ENCODE assay signal across 23 cellular contexts in the genomic region with DNA sequence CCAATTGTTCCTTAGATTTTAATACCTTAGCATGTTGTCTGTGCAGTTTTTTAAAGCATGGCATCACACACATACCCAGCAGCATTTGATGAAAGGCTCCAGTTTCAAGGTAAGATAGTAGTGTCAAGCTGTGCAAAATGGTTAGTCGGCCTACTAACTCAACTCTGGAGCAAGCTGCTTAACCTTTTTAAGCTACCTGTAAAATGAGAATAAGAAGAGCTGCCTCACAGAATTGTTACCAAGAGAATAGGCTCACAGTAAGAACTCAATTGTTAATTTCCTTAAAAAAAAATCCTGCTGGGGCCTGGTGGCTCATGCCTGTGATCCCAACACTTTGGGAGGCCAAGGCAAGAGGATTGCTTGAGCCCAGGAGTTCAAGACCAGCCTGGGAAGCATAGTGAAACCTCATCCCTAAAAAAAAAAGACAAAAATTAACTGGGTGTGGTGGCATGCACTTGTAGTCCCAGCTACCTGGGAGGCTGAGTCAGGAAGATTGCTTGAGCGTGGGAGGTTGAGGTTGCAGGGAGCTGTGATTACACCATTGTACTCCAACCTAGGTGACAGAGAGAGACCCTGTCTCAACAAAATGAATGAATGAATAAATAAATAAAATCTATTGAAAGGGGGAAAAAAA.
"Had no signal": no experiment of that assay in that cellular context is flagged by ENCODE, and none has a peak within 500 bp of the region (broad histone marks: within the 10 kb centered on the region; RNA-seq: fewer than 3 reads in every experiment).

No MANE protein-coding gene starts in this region.

- H3K4me3 ChIP-seq: coronary artery, hepatocyte, pancreas, smooth muscle cell, testis had no signal

- H3K4me1 ChIP-seq: foreskin keratinocyte had no signal

- H3K27ac Mint-ChIP-seq: activated T-helper 2 cell treated with anti-CD3 and anti-CD28 coated beads, Interferon-gamma antibody, Interleukin-2, Interleukin-4, amounts not matched to agents 10 μg/mL and 5 μg/mL and 100 μg/mL, durations not matched to agents 14 hours and 24 hours and 36 hours; memory B cell; type B pancreatic cell had no signal

- H3K4me3 Mint-ChIP-seq: memory B cell; naive thymus-derived CD4-positive, alpha-beta T cell; stimulated activated effector memory CD8-positive, alpha-beta T cell treated with anti-CD3 and anti-CD28 coated beads, Interleukin-12 subunit alpha, Interleukin-12 subunit beta, amount 100 ng/mL, for 72 hours; type B pancreatic cell had no signal

- H3K9me3 Mint-ChIP-seq: activated T-helper 2 cell treated with anti-CD3 and anti-CD28 coated beads, Interferon-gamma antibody, Interleukin-2, Interleukin-4, amounts not matched to agents 10 μg/mL and 5 μg/mL and 100 μg/mL, durations not matched to agents 14 hours and 24 hours and 36 hours; memory B cell; stimulated activated effector memory CD8-positive, alpha-beta T cell treated with anti-CD3 and anti-CD28 coated beads, Interleukin-12 subunit alpha, Interleukin-12 subunit beta, amount 100 ng/mL, for 72 hours; type B pancreatic cell had no signal

- H3K36me3 Mint-ChIP-seq: stimulated activated effector memory CD8-positive, alpha-beta T cell treated with anti-CD3 and anti-CD28 coated beads, Interleukin-12 subunit alpha, Interleukin-12 subunit beta, amount 100 ng/mL, for 72 hours; type B pancreatic cell had no signal

- H3K36me3 ChIP-seq: brain microvascular endothelial cell, neutrophil, pancreas, WERI-Rb-1 had no signal

- H3K9me3 ChIP-seq: neutrophil, pancreas, testis had no signal

- H3K27me3 Mint-ChIP-seq: naive thymus-derived CD4-positive, alpha-beta T cell; type B pancreatic cell had no signal

- H3K27me3 ChIP-seq: brain microvascular endothelial cell, hepatocyte, neutrophil, pancreas, testis had no signal

- H3K4me1 Mint-ChIP-seq: memory B cell had no signal

- ATAC-seq: foreskin keratinocyte; left ventricle myocardium superior; naive thymus-derived CD4-positive, alpha-beta T cell; pancreas; sciatic nerve; stimulated activated effector memory CD8-positive, alpha-beta T cell treated with anti-CD3 and anti-CD28 coated beads, Interleukin-12 subunit alpha, Interleukin-12 subunit beta, amount 100 ng/mL, for 72 hours had no signal

- H3K27ac ChIP-seq: brain microvascular endothelial cell, coronary artery, foreskin keratinocyte, hepatocyte, neutrophil, pancreas, testis, WERI-Rb-1 had no signal

- DNase-seq: activated CD4-positive, alpha-beta T cell treated with anti-CD3 and anti-CD28 coated beads, Interleukin-2, amount 50 U/mL, for 4 hours; activated naive CD4-positive, alpha-beta T cell treated with anti-CD3 and anti-CD28 coated beads, Interleukin-2, amount 50 U/mL, for 16 hours; activated T-cell treated with anti-CD3 and anti-CD28 coated beads for 4 hours; aorta; brain microvascular endothelial cell; central memory CD4-positive, alpha-beta T cell; foreskin keratinocyte; left ventricle myocardium superior; naive thymus-derived CD4-positive, alpha-beta T cell; pancreas; stimulated activated CD4-positive, alpha-beta T cell treated with anti-CD3 and anti-CD28 coated beads, Interleukin-4, amount 100 ng/mL, for 24 hours; T-helper 2 cell; testis; WERI-Rb-1 had no signal
